ENCODE assay signal across 25 cellular contexts in genomic region chr2:232501794-232502499, GRCh38. TPM values are rescaled to one million over a fixed set of nuclear protein-coding genes. Genes with fewer than 3 reads are reported as not detected.
DNase-seq lines count a peak whose midpoint lies in the region; ATAC-seq and TF ChIP-seq lines count a peak whose summit lies in the region.
"Had no signal": no experiment of that assay in that cellular context is flagged by ENCODE, and none has a peak within 500 bp of the region (broad histone marks: within the 10 kb centered on the region; RNA-seq: fewer than 3 reads in every experiment).

No MANE protein-coding gene starts in this region.

- H3F3A ChIP-seq in GM23338 (replicated peaks; ENCODE audit: low read depth): no peaks in the 10 kb centered on the region; the same call in 1 of the 2 replicates

- H3K9me3 Mint-ChIP-seq in GM23338: no peaks in the 10 kb centered on the region
- no peaks in the 10 kb centered on the region for H3K9me3 Mint-ChIP-seq in WTC11
- H3K9me3 Mint-ChIP-seq in progenitor cell of endocrine pancreas (ENCODE audit: low read depth): no peaks in the 10 kb centered on the region
- H3K9me3 Mint-ChIP-seq: activated naive CD8-positive, alpha-beta T cell treated with anti-CD3 and anti-CD28 coated beads, Interleukin-2, amount 10 ng/mL, durations not matched to agents 7 days and 5 days; activated T-helper 1 cell treated with anti-CD3 and anti-CD28 coated beads, Interleukin-12 subunit alpha, Interleukin-12 subunit beta, Interleukin-2, Interleukin-4 antibody, amounts not matched to agents 30 ng/mL and 10 ng/mL and 1 ng/mL, durations not matched to agents 14 hours and 24 hours and 36 hours; naive thymus-derived CD4-positive, alpha-beta T cell had no signal

- POLR2A ChIA-PET in WTC11 (lab: Charles Lee): interaction anchor here (1.0 to 1.2 kb wide), 2 partner anchors 22 to 49 kb away, joined by 3 to 4 read pairs; partner anchors contain the start of genes EIF4E2 and TIGD1

- H3K4me3 Mint-ChIP-seq in GM23338 (peak overlapping the region; percentile 81), WTC11 (peak overlapping the region; percentile 95), progenitor cell of endocrine pancreas (ENCODE audit: low read depth) (peak overlapping the region; percentile 74)

- H3K4me1 Mint-ChIP-seq in GM23338: peaks cover 33% of the 10 kb centered on the region
- peaks cover 22% of the 10 kb centered on the region for H3K4me1 Mint-ChIP-seq in WTC11
- peaks cover 4% of the 10 kb centered on the region for H3K4me1 Mint-ChIP-seq in progenitor cell of endocrine pancreas (ENCODE audit: low read depth)

- TF ChIP-seq CTCF in GM23338 (conservative IDR thresholded peaks at IDR 0.05; ENCODE audit: low read depth in 2 of 2) (no peak), WTC11 (IDR thresholded peaks at IDR 0.05) (no peak), progenitor cell of endocrine pancreas (IDR thresholded peaks at IDR 0.05; ENCODE audit: unreplicated experiment) (no peak)

- CTCF ChIA-PET in WTC11 (lab: Charles Lee): interaction anchor here (0.6 to 3.2 kb wide), 8 partner anchors 14 to 160 kb away, joined by 3 to 33 read pairs (median 4); no protein-coding TSS in a partner anchor

- H3K9me3 ChIP-seq in iPS-20b (ENCODE audit: insufficient read depth, low read depth, low read length): no peaks in the 10 kb centered on the region
- H3K9me3 ChIP-seq: heart right ventricle, psoas muscle, SK-N-SH had no signal

- no peaks in the 10 kb centered on the region for H3K79me2 ChIP-seq in GM23338 (replicated peaks; ENCODE audit: insufficient read depth)

- peak overlapping the region; percentile 45; the same call in 1 of the 2 replicates for H3K9ac ChIP-seq in iPS-20b (ENCODE audit: low read depth, low read length)
- H3K9ac ChIP-seq: SK-N-SH had no signal

- H3K27me3 ChIP-seq in GM23338 (ENCODE audit: insufficient read depth): peaks cover 46% of the 10 kb centered on the region
- peaks cover 74% of the 10 kb centered on the region for H3K27me3 ChIP-seq in iPS-20b (ENCODE audit: insufficient read depth, low read length)

- H3K4me2 ChIP-seq in GM23338: peak overlapping the region; percentile 93

- H3K4me3 ChIP-seq in GM23338: peak overlapping the region; percentile 72
- peak overlapping the region; percentile 70 for H3K4me3 ChIP-seq in iPS-20b (ENCODE audit: low read length)

- ATAC-seq in GM23338 (no peak), WTC11 (no peak), GM18517 (IDR thresholded peaks at IDR 0.05; ENCODE audit: unreplicated experiment) (no peak), HG02623 (IDR thresholded peaks at IDR 0.05; ENCODE audit: unreplicated experiment) (no peak), HG02678 (IDR thresholded peaks at IDR 0.05; ENCODE audit: unreplicated experiment) (no peak)

- H3K9me2 ChIP-seq in GM23338 (ENCODE audit: insufficient read depth): no peaks in the 10 kb centered on the region
- H3K9me2 ChIP-seq: SK-N-SH had no signal

- H3K27ac Mint-ChIP-seq in GM23338: no peak overlapping the region
- no peak overlapping the region for H3K27ac Mint-ChIP-seq in WTC11
- H3K27ac Mint-ChIP-seq in progenitor cell of endocrine pancreas: no peak overlapping the region
- H3K27ac Mint-ChIP-seq: activated naive CD8-positive, alpha-beta T cell treated with anti-CD3 and anti-CD28 coated beads, Interleukin-2, amount 10 ng/mL, durations not matched to agents 7 days and 5 days had no signal

- H3K36me3 Mint-ChIP-seq in GM23338 (ENCODE audit: low read depth) (no peaks in the 10 kb centered on the region), WTC11 (no peaks in the 10 kb centered on the region), progenitor cell of endocrine pancreas (ENCODE audit: insufficient read depth) (no peaks in the 10 kb centered on the region)
- H3K36me3 Mint-ChIP-seq: activated naive CD8-positive, alpha-beta T cell treated with anti-CD3 and anti-CD28 coated beads, Interleukin-2, amount 10 ng/mL, durations not matched to agents 7 days and 5 days; naive thymus-derived CD4-positive, alpha-beta T cell had no signal

- H3K27ac ChIP-seq in GM23338 (ENCODE audit: low read depth) (no peak overlapping the region), iPS-20b (ENCODE audit: low read length) (no peak overlapping the region)
- H3K27ac ChIP-seq: psoas muscle, RWPE1 had no signal

- DNase-seq in GM23338 (ENCODE audit: low spot score): no peak
- no peak for DNase-seq in WTC11 (ENCODE audit: low spot score)
- no peak for DNase-seq in progenitor cell of endocrine pancreas (ENCODE audit: low spot score, unreplicated experiment)
- DNase-seq in activated CD8-positive, alpha-beta memory T cell treated with anti-CD3 and anti-CD28 coated beads, Interleukin-2, amount 50 U/mL, for 48 hours: no peak
- DNase-seq: activated naive CD8-positive, alpha-beta T cell treated with anti-CD3 and anti-CD28 coated beads, Interleukin-2, amount 10 ng/mL, durations not matched to agents 7 days and 5 days; COR-L47; cortex of kidney; mesenchymal stem cell; NCI-H1048; NCI-H1930; NK-92 treated with Interleukin-12 subunit alpha and Interleukin-12 subunit beta, amount 100 ng/mL, for 24 hours; psoas muscle; SK-N-SH had no signal

- H3K36me3 ChIP-seq in GM23338 (ENCODE audit: insufficient read depth) (no peaks in the 10 kb centered on the region), iPS-20b (ENCODE audit: insufficient read depth, low read depth, low read length) (no peaks in the 10 kb centered on the region)
- H3K36me3 ChIP-seq: heart right ventricle had no signal

- no peak overlapping the region for H2AFZ ChIP-seq in GM23338

- H3K4me1 ChIP-seq in GM23338 (ENCODE audit: insufficient read depth) (peaks cover 21% of the 10 kb centered on the region; the same call in 1 of the 2 replicates), iPS-20b (ENCODE audit: insufficient read depth, low read length) (peaks cover 9% of the 10 kb centered on the region; the same call in 1 of the 2 replicates)
- H3K4me1 ChIP-seq: psoas muscle had no signal

- H3K27me3 Mint-ChIP-seq in GM23338 (ENCODE audit: insufficient read depth, low read depth, poor library complexity) (peaks cover 59% of the 10 kb centered on the region), WTC11 (ENCODE audit: low read depth) (peaks cover 51% of the 10 kb centered on the region), progenitor cell of endocrine pancreas (peaks cover 59% of the 10 kb centered on the region)

- H4K20me1 ChIP-seq in GM23338 (replicated peaks; ENCODE audit: insufficient read depth): no peaks in the 10 kb centered on the region

TF ChIP-seq in GM23338, 12 proteins besides CTCF, POLR2A, EP300 and RAD21 (continues in another document):
- TF ChIP-seq EZH2 (IDR thresholded peaks at IDR 0.05; ENCODE audit: low read depth, unreplicated experiment): no peak
- TF ChIP-seq, protein P1, sequence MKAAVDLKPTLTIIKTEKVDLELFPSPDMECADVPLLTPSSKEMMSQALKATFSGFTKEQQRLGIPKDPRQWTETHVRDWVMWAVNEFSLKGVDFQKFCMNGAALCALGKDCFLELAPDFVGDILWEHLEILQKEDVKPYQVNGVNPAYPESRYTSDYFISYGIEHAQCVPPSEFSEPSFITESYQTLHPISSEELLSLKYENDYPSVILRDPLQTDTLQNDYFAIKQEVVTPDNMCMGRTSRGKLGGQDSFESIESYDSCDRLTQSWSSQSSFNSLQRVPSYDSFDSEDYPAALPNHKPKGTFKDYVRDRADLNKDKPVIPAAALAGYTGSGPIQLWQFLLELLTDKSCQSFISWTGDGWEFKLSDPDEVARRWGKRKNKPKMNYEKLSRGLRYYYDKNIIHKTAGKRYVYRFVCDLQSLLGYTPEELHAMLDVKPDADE (IDR thresholded peaks at IDR 0.05): no peak
- TF ChIP-seq ZNF114 (CRISPR knock-in tag; IDR thresholded peaks at IDR 0.05): no peak
- TF ChIP-seq ZNF331 (CRISPR knock-in tag; IDR thresholded peaks at IDR 0.05; ENCODE audit: low read depth): no peak
- TF ChIP-seq JUNB (IDR thresholded peaks at IDR 0.05; ENCODE audit: unreplicated experiment): no peak

TF ChIP-seq in WTC11, 78 proteins besides CTCF, POLR2A, EP300 and RAD21 (continues in another document):
- TF ChIP-seq ZBTB43 (CRISPR knock-in tag; IDR thresholded peaks at IDR 0.05) (no peak), RELA (CRISPR knock-in tag; IDR thresholded peaks at IDR 0.05; ENCODE audit: borderline replicate concordance) (no peak)

RNA-seq across cellular contexts. Expression of gene ECEL1, which starts 14.3 kb away (rescaled TPM):
- 17.5 and 18.0 TPM in 2 replicates for total RNA-seq in GM23338 (2014; rRNA removed; shearing (Covaris generic))
- polyA plus RNA-seq in GM23338 (2016; fragmentation: Nextera tagmentation; extraction: Ambion mirVana): 6.7 and 9.3 TPM in 2 replicates
- total RNA-seq in WTC11 (2021): 21.4 to 23.3 TPM (median 21.9 TPM) in 3 replicates
- total RNA-seq in progenitor cell of endocrine pancreas: 2.0 and 2.9 TPM in 2 replicates
- total RNA-seq: activated naive CD8-positive, alpha-beta T cell treated with anti-CD3 and anti-CD28 coated beads, Interleukin-2, amount 10 ng/mL, durations not matched to agents 7 days and 5 days; activated T-helper 1 cell treated with anti-CD3 and anti-CD28 coated beads, Interleukin-12 subunit alpha, Interleukin-12 subunit beta, Interleukin-2, Interleukin-4 antibody, amounts not matched to agents 30 ng/mL and 10 ng/mL and 1 ng/mL, durations not matched to agents 14 hours and 24 hours and 36 hours; HT1080; LHCN-M2; naive thymus-derived CD4-positive, alpha-beta T cell had no signal
- polyA plus RNA-seq: naive thymus-derived CD4-positive, alpha-beta T cell; SK-N-SH had no signal

RNA-seq across cellular contexts. Expression of gene PRSS56, which starts 18.2 kb away (rescaled TPM):
- 0.31 TPM in 1 of 2 replicates, not detected in the other for total RNA-seq in GM23338 (2014; rRNA removed; shearing (Covaris generic))
- 0.27 TPM in 1 of 2 replicates, not detected in the other for polyA plus RNA-seq in GM23338 (2016; fragmentation: Nextera tagmentation; extraction: Ambion mirVana)
- total RNA-seq in WTC11 (2021): not detected in 3 replicates
- not detected in 2 replicates for total RNA-seq in progenitor cell of endocrine pancreas
- total RNA-seq: activated naive CD8-positive, alpha-beta T cell treated with anti-CD3 and anti-CD28 coated beads, Interleukin-2, amount 10 ng/mL, durations not matched to agents 7 days and 5 days; activated T-helper 1 cell treated with anti-CD3 and anti-CD28 coated beads, Interleukin-12 subunit alpha, Interleukin-12 subunit beta, Interleukin-2, Interleukin-4 antibody, amounts not matched to agents 30 ng/mL and 10 ng/mL and 1 ng/mL, durations not matched to agents 14 hours and 24 hours and 36 hours; HT1080; naive thymus-derived CD4-positive, alpha-beta T cell; NCI-H460; urinary bladder had no signal
- polyA plus RNA-seq: naive thymus-derived CD4-positive, alpha-beta T cell; SK-N-SH; urinary bladder had no signal

RNA-seq across cellular contexts. Expression of gene CHRND, which starts 24.0 kb away (rescaled TPM):
- total RNA-seq in GM23338 (2014; rRNA removed; shearing (Covaris generic)): 0.10 TPM in 1 of 2 replicates, not detected in the other
- 0.11 TPM in 1 of 2 replicates, not detected in the other for polyA plus RNA-seq in GM23338 (2016; fragmentation: Nextera tagmentation; extraction: Ambion mirVana)
- total RNA-seq in WTC11 (2021) (0.07 to 0.11 TPM in 2 of 3 replicates, not detected in the other), progenitor cell of endocrine pancreas (0.12 TPM in 1 of 2 replicates, not detected in the other)
- total RNA-seq: activated naive CD8-positive, alpha-beta T cell treated with anti-CD3 and anti-CD28 coated beads, Interleukin-2, amount 10 ng/mL, durations not matched to agents 7 days and 5 days; activated T-helper 1 cell treated with anti-CD3 and anti-CD28 coated beads, Interleukin-12 subunit alpha, Interleukin-12 subunit beta, Interleukin-2, Interleukin-4 antibody, amounts not matched to agents 30 ng/mL and 10 ng/mL and 1 ng/mL, durations not matched to agents 14 hours and 24 hours and 36 hours; HT1080; naive thymus-derived CD4-positive, alpha-beta T cell had no signal
- polyA plus RNA-seq: urinary bladder had no signal

RNA-seq across cellular contexts. Expression of gene CHRNG, which starts 37.5 kb away (rescaled TPM):
- not detected in 2 replicates for total RNA-seq in GM23338 (2014; rRNA removed; shearing (Covaris generic))
- not detected in 2 replicates for polyA plus RNA-seq in GM23338 (2016; fragmentation: Nextera tagmentation; extraction: Ambion mirVana)
- total RNA-seq in WTC11 (2021): 0.20 TPM in 1 of 3 replicates, not detected in the others
- total RNA-seq in progenitor cell of endocrine pancreas: 0.42 TPM in 1 of 2 replicates, not detected in the other
- total RNA-seq: activated naive CD8-positive, alpha-beta T cell treated with anti-CD3 and anti-CD28 coated beads, Interleukin-2, amount 10 ng/mL, durations not matched to agents 7 days and 5 days; activated T-helper 1 cell treated with anti-CD3 and anti-CD28 coated beads, Interleukin-12 subunit alpha, Interleukin-12 subunit beta, Interleukin-2, Interleukin-4 antibody, amounts not matched to agents 30 ng/mL and 10 ng/mL and 1 ng/mL, durations not matched to agents 14 hours and 24 hours and 36 hours; heart right ventricle; HT1080; naive thymus-derived CD4-positive, alpha-beta T cell; NCI-H460 had no signal
- polyA plus RNA-seq: heart right ventricle, SK-N-SH, urinary bladder had no signal

RNA-seq across cellular contexts. Expression of gene ALPI, which starts 46.0 kb away (rescaled TPM):
- not detected in 2 replicates for total RNA-seq in GM23338 (2014; rRNA removed; shearing (Covaris generic))
- polyA plus RNA-seq in GM23338 (2016; fragmentation: Nextera tagmentation; extraction: Ambion mirVana): not detected in 2 replicates
- not detected in 3 replicates for total RNA-seq in WTC11 (2021)
- total RNA-seq in progenitor cell of endocrine pancreas: not detected in 2 replicates
- total RNA-seq: activated naive CD8-positive, alpha-beta T cell treated with anti-CD3 and anti-CD28 coated beads, Interleukin-2, amount 10 ng/mL, durations not matched to agents 7 days and 5 days; activated T-helper 1 cell treated with anti-CD3 and anti-CD28 coated beads, Interleukin-12 subunit alpha, Interleukin-12 subunit beta, Interleukin-2, Interleukin-4 antibody, amounts not matched to agents 30 ng/mL and 10 ng/mL and 1 ng/mL, durations not matched to agents 14 hours and 24 hours and 36 hours; heart right ventricle; HT1080; LHCN-M2; naive thymus-derived CD4-positive, alpha-beta T cell; NCI-H460; psoas muscle; urinary bladder had no signal
- polyA plus RNA-seq: heart right ventricle; naive thymus-derived CD4-positive, alpha-beta T cell; SK-N-SH; urinary bladder had no signal
